Comparison of ENCODE assay signal across 1 cellular context in genomic region chr3:147934316-147935188, GRCh38.
A peak's percentile ranks its signal among the peaks of the same experiment; 100 is the strongest.
TF ChIP-seq lines count a peak whose summit lies in the region.

No MANE protein-coding gene starts in this region.

TF ChIP-seq in H1, 55 proteins besides CTCF, POLR2A, EP300 and RAD21 (continued from another document):
- TF ChIP-seq CHD7 (IDR thresholded peaks at IDR 0.05; ENCODE audit: insufficient replicate concordance, low read length) (peak; percentile 95), USF2 (IDR thresholded peaks at IDR 0.05; ENCODE audit: low read length) (no peak), EZH2 (IDR thresholded peaks at IDR 0.05; ENCODE audit: low read depth, low read length, severe bottlenecking) (no peak), POU5F1 (IDR thresholded peaks at IDR 0.05; ENCODE audit: low read depth, low read length) (peak; percentile 100), KDM5A (IDR thresholded peaks at IDR 0.05; ENCODE audit: low read length) (no peak), BCL11A (IDR thresholded peaks at IDR 0.05; ENCODE audit: low read depth in 2 of 2, low read length in 2 of 2) (peak; percentile 91 to 94), E2F6 (IDR thresholded peaks at IDR 0.05) (no peak), NRF1 (IDR thresholded peaks at IDR 0.05; ENCODE audit: low read depth, low read length) (no peak), CHD2 (IDR thresholded peaks at IDR 0.05; ENCODE audit: low read length) (0 out of 2 replicates have a peak, but pooled peaks have one; percentile 25), CTBP2 (IDR thresholded peaks at IDR 0.05; ENCODE audit: borderline replicate concordance, insufficient read depth, insufficient read length, low read length) (peak; percentile 31), SP2 (IDR thresholded peaks at IDR 0.05; ENCODE audit: low read length) (no peak), GABPA (IDR thresholded peaks at IDR 0.05; ENCODE audit: borderline replicate concordance, insufficient read depth, low read length) (no peak), ATF2 (IDR thresholded peaks at IDR 0.05; ENCODE audit: low read length) (no peak), HDAC2 (IDR thresholded peaks at IDR 0.05; ENCODE audit: borderline replicate concordance in 1 of 2, low read depth in 2 of 2, low read length in 2 of 2) (peak; percentile 33 to 91; a peak in 2 of 4 replicates), RXRA (IDR thresholded peaks at IDR 0.05; ENCODE audit: insufficient read depth, low read depth, low read length) (no peak), RFX5 (IDR thresholded peaks at IDR 0.05; ENCODE audit: borderline replicate concordance, low read depth, low read length) (no peak), CBX5 (IDR thresholded peaks at IDR 0.05; ENCODE audit: low read depth, low read length) (no peak), CREB1 (IDR thresholded peaks at IDR 0.05) (no peak), SP4 (IDR thresholded peaks at IDR 0.05; ENCODE audit: low read length) (no peak), JUN (IDR thresholded peaks at IDR 0.05; ENCODE audit: low read depth, low read length) (no peak), MAFK (IDR thresholded peaks at IDR 0.05; ENCODE audit: low read depth, low read length) (no peak), POLR2AphosphoS5 (IDR thresholded peaks at IDR 0.05; ENCODE audit: low read depth, low read length) (no peak), RBBP5 (IDR thresholded peaks at IDR 0.05; ENCODE audit: borderline replicate concordance, low read depth, low read length) (no peak), SUZ12 (IDR thresholded peaks at IDR 0.05; ENCODE audit: low read length) (no peak), TAF1 (IDR thresholded peaks at IDR 0.05; ENCODE audit: low read depth, low read length) (no peak), SP1 (IDR thresholded peaks at IDR 0.05; ENCODE audit: low read depth, low read length) (peak; percentile 77), TBP (IDR thresholded peaks at IDR 0.05; ENCODE audit: low read depth, low read length) (no peak), PHF8 (conservative IDR thresholded peaks at IDR 0.05; ENCODE audit: low read depth, low read length) (no peak), ASH2L (IDR thresholded peaks at IDR 0.05; ENCODE audit: low read length) (peak; percentile 71), GTF2F1 (IDR thresholded peaks at IDR 0.05; ENCODE audit: borderline replicate concordance, low read depth, low read length) (no peak), ATF3 (IDR thresholded peaks at IDR 0.05; ENCODE audit: insufficient read depth, low read depth, low read length) (no peak), TAF7 (optimal IDR thresholded peaks at IDR 0.05; ENCODE audit: borderline replicate concordance, low read depth, low read length) (no peak), TCF12 (IDR thresholded peaks at IDR 0.05; ENCODE audit: low read depth, low read length) (peak; percentile 81; the same call in 1 of the 2 replicates), TEAD4 (IDR thresholded peaks at IDR 0.05; ENCODE audit: low read depth, low read length) (no peak), BACH1 (IDR thresholded peaks at IDR 0.05; ENCODE audit: low read length) (no peak), KDM1A (IDR thresholded peaks at IDR 0.05; ENCODE audit: borderline replicate concordance, low read length) (no peak), CHD1 (IDR thresholded peaks at IDR 0.05; ENCODE audit: low read depth, low read length) (no peak), SIRT6 (IDR thresholded peaks at IDR 0.05; ENCODE audit: low read length) (no peak), NANOG (IDR thresholded peaks at IDR 0.05; ENCODE audit: insufficient read depth, low read depth, low read length, poor library complexity, severe bottlenecking) (peak; percentile 91), JUND (IDR thresholded peaks at IDR 0.05; ENCODE audit: low read length) (no peak), EGR1 (IDR thresholded peaks at IDR 0.05; ENCODE audit: borderline replicate concordance, low read depth, low read length) (no peak), RNF2 (IDR thresholded peaks at IDR 0.05; ENCODE audit: borderline replicate concordance, low read depth, low read length, missing control alignments, poor library complexity, severe bottlenecking) (no peak), YY1 (IDR thresholded peaks at IDR 0.05; ENCODE audit: low read depth, low read length) (no peak), KDM4A (IDR thresholded peaks at IDR 0.05; ENCODE audit: low read depth, low read length, severe bottlenecking) (no peak), SRF (IDR thresholded peaks at IDR 0.05; ENCODE audit: low read depth, low read length) (no peak), BRCA1 (IDR thresholded peaks at IDR 0.05; ENCODE audit: low read depth, low read length) (no peak)
